In the genomic region with DNA sequence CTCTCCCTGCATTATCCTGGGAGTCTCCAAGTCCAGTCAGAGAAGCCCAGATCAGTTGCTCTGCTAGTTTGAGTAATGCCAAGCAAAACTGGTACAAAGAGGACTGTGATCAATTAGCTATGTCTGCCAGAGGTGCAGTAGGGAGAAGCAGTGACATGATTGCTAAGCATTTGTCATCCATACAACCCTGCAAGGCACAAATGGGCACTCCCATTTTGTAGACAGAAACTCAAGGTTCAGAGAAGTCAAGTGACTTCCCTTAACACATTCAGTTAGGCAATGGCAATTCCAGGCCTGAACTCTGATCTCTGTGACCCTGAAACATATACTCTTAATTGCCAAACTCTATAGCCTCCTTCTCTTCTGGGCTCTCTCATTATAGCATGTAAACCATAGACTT, we compare ENCODE assay signal across 16 cellular contexts. TPM values are rescaled to one million over a fixed set of nuclear protein-coding genes. Genes with fewer than 3 reads are reported as not detected.
A peak's percentile ranks its signal among the peaks of the same experiment; 100 is the strongest.
DNase-seq lines count a peak whose midpoint lies in the region; ATAC-seq, FAIRE-seq and TF ChIP-seq lines count a peak whose summit lies in the region.
"Had no signal": no experiment of that assay in that cellular context is flagged by ENCODE, and none has a peak within 500 bp of the region (broad histone marks: within the 10 kb centered on the region; RNA-seq: fewer than 3 reads in every experiment).

No MANE protein-coding gene starts in this region.

- TF ChIP-seq EP300 in stomach (IDR thresholded peaks at IDR 0.05) = no peak

- ATAC-seq in GM21381 (IDR thresholded peaks at IDR 0.05; ENCODE audit: unreplicated experiment) = no peak
- ATAC-seq in GM21737 (IDR thresholded peaks at IDR 0.05; ENCODE audit: unreplicated experiment) = no peak

- H3K4me1 ChIP-seq in ascending aorta (peaks cover 6 to 25% of the 10 kb centered on the region in 2 donors), kidney (ENCODE audit: control insufficient read depth in 1 of 2, insufficient read depth in 1 of 2, low read depth in 1 of 2, low read length in 2 of 2) (peaks cover 22 to 27% of the 10 kb centered on the region in 2 donors), stomach (peaks cover 15 to 29% (median 19%) of the 10 kb centered on the region in 4 donors)

- no peak for FAIRE-seq in kidney (lab: Jason Lieb, UNC)
- FAIRE-seq: frontal cortex had no signal

- TF ChIP-seq POLR2A in stomach (IDR thresholded peaks at IDR 0.05) = no peak

- H3K27ac ChIP-seq in ascending aorta (peak overlapping the region; percentile 87 to 88), kidney (ENCODE audit: low read depth in 2 of 2, low read length in 2 of 2) (peak overlapping the region; percentile 24 to 26), stomach (peak overlapping the region in 4 of 5 donors; percentile 68 to 83 (median 78)), caudate nucleus (ENCODE audit: low read depth, low read length) (no peak overlapping the region)
- H3K27ac ChIP-seq: PC-9 had no signal

- no peak overlapping the region for H3K4me3 ChIP-seq in ascending aorta
- no peak overlapping the region for H3K4me3 ChIP-seq in kidney (ENCODE audit: low read length in 2 of 2)
- no peak overlapping the region for H3K4me3 ChIP-seq in stomach
- H3K4me3 ChIP-seq: PC-9 had no signal

- no peak overlapping the region for H3K9ac ChIP-seq in kidney (ENCODE audit: low read length in 2 of 2)

- H3K36me3 ChIP-seq in ascending aorta (peaks cover 48 to 68% of the 10 kb centered on the region in 2 donors), kidney (ENCODE audit: control insufficient read depth in 1 of 2, insufficient read depth in 2 of 2, low read length in 2 of 2) (peaks cover 18 to 56% of the 10 kb centered on the region in 2 donors), stomach (peaks cover 55 to 96% (median 85%) of the 10 kb centered on the region in 4 donors)

- peak; percentile 65 for DNase-seq in ELR (ENCODE audit: low read depth)
- no peak for DNase-seq in ascending aorta (ENCODE audit: low spot score in 2 of 2)
- no peak for DNase-seq in kidney
- no peak for DNase-seq in stomach
- DNase-seq in caudate nucleus (lab: John Stamatoyannopoulos, UW) = no peak
- DNase-seq in stimulated activated CD8-positive, alpha-beta memory T cell treated with anti-CD3 and anti-CD28 coated beads, Interleukin-4, amount 100 ng/mL, for 48 hours = no peak
- DNase-seq: activated naive CD4-positive, alpha-beta T cell treated with anti-CD3 and anti-CD28 coated beads, Interleukin-2, amount 10 ng/mL, durations not matched to agents 7 days and 5 days; CD4-positive, alpha-beta memory T cell; left ventricle myocardium superior; NCI-H345; nucleus accumbens; PC-9; T-helper 9 cell had no signal

- intact Hi-C loops in ascending aorta (cut with DNase I) (loop anchor here (2.0 kb wide), 1 partner anchor 53 kb away; no protein-coding TSS in a partner anchor), kidney (cut with DNase I) (no loop called here), stomach (cut with DNase I; ENCODE audit: low total_unique reads) (loop anchor here (5.0 kb wide), 1 partner anchor 85 kb away; no protein-coding TSS in a partner anchor)

- H3K27me3 ChIP-seq in ascending aorta (no peaks in the 10 kb centered on the region), stomach (no peaks in the 10 kb centered on the region)

- no peak for TF ChIP-seq CTCF in ascending aorta (IDR thresholded peaks at IDR 0.05)
- no peak for TF ChIP-seq CTCF in kidney (IDR thresholded peaks at IDR 0.05; ENCODE audit: borderline replicate concordance, extremely low read depth, insufficient read depth)
- TF ChIP-seq CTCF in stomach (IDR thresholded peaks at IDR 0.05) = no peak

- H3K9me3 ChIP-seq in ascending aorta = no peaks in the 10 kb centered on the region
- H3K9me3 ChIP-seq in kidney (ENCODE audit: control insufficient read depth in 1 of 2, low read length in 2 of 2) = no peaks in the 10 kb centered on the region
- H3K9me3 ChIP-seq in stomach = no peaks in the 10 kb centered on the region

RNA-seq across cellular contexts. Expression of a gene that starts 34.0 kb away (rescaled TPM):
- 71.5 TPM for total RNA-seq in ascending aorta
- total RNA-seq in kidney = 60.7 TPM
- 11.7 TPM for polyA plus RNA-seq in kidney (ENCODE audit: insufficient read depth, low read depth, low replicate concordance)
- 10 to 100 TPM; 14.2 to 32.9 (median 21.6) TPM for total RNA-seq in stomach
- polyA plus RNA-seq in stomach = 10 to 100 TPM in 1 of 3 donors, 1 to 10 TPM in 2; 6.4 to 15.3 (median 7.2) TPM
